Comparison of ENCODE assay signal across 6 cellular contexts in the genomic region with DNA sequence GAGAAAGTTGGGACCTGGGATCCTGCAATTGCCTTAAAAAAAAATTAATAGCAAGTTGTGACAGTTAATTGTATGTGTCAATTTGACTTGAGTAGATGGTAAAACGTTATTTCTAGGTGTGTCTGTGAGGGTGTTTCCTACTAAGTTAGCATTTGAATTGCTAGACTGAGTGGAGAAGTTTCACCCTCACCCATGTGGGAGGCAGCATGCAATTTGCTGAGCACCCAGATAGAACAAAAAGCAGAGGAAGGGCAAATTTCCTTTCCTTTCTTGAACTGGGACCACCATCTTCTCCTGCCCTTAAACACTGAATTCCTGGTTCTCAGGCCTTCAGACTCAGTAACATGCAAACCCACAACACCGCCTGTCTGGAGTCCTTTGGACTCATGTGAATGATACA.
"Had no signal": no experiment of that assay in that cellular context is flagged by ENCODE, and none has a peak within 500 bp of the region (broad histone marks: within the 10 kb centered on the region; RNA-seq: fewer than 3 reads in every experiment).

No MANE protein-coding gene starts in this region.

- DNase-seq: GM23248, GOT3, H7, H9, HCEC 1CT, HFFc6 had no signal
